ENCODE assay signal across 9 cellular contexts in the genomic region with DNA sequence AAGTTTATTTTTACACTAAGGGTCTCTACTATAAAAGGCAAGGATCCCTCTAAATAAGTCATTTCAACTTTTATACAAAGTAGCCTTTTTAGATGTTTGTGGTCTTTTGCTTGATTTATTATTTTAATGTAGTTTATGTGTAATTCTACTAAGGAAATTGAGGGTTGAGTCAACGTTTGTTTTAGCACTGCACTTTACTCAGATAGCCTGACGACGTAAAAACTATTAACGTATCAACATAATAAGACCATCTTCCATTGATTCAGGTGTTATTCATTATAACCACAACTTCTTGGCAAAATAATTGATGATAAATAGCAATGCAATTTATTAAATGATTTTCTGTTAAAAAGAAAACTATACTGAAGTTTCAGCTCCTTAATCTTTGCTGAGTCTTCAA.
"Had no signal": no experiment of that assay in that cellular context is flagged by ENCODE, and none has a peak within 500 bp of the region (broad histone marks: within the 10 kb centered on the region; RNA-seq: fewer than 3 reads in every experiment).

No MANE protein-coding gene starts in this region.

- ATAC-seq: GM23338, K562 had no signal

- FAIRE-seq: H1, H54, HTR-8/SVneo, K562 had no signal

- H2AFZ ChIP-seq: GM23338 had no signal

- H3K4me3 ChIP-seq: GM23338, K562 had no signal

- DNase-seq: H9, HCEC 1CT, IMR-90, KG1 had no signal

- H3K4me2 ChIP-seq: GM23338 had no signal
